ENCODE assay signal across 9 cellular contexts in the genomic region with DNA sequence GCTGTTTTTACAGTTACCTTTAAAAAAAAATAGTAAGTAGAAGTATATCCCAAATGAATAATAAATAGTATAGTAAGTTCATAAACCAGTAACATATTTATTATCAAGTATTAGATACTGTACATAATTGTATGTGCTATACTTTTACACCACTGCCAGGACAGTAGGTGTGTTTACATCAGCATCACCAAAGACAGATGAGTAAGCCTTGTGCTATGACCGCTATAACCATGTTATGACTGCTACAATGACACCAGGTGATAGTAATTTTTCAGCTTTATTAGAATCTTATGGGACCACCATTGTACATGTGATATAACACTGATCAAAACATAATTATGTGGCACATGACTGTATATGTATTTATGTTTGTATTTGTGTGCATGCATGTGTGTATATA. TPM values are rescaled to one million over a fixed set of nuclear protein-coding genes. Genes with fewer than 3 reads are reported as not detected.
"Had no signal": no experiment of that assay in that cellular context is flagged by ENCODE, and none has a peak within 500 bp of the region (broad histone marks: within the 10 kb centered on the region; RNA-seq: fewer than 3 reads in every experiment).

No MANE protein-coding gene starts in this region.

- DNase-seq: GM23248, GOT3, H7, HFFc6 had no signal

- H3K27ac ChIP-seq: GM23248, HL-60 had no signal

- ATAC-seq: HCT116, HepG2 had no signal

RNA-seq across cellular contexts. Expression of gene PABPC4L, which starts 27.3 kb away (rescaled TPM):
- total RNA-seq: HepG2, HT1080 had no signal
- polyA plus RNA-seq: HepG2, IgD-negative memory B cell had no signal
